11 cellular contexts compared by ENCODE assay signal in genomic region chr3:37836589-37836988, GRCh38.
"Had no signal": no experiment of that assay in that cellular context is flagged by ENCODE, and none has a peak within 500 bp of the region (broad histone marks: within the 10 kb centered on the region; RNA-seq: fewer than 3 reads in every experiment).

No MANE protein-coding gene starts in this region.

- H3K4me1 ChIP-seq: HAP-1 had no signal

- H3K9me3 Mint-ChIP-seq: GM23338, H9, HFFc6 had no signal

- H3K4me1 Mint-ChIP-seq: GM23338 had no signal

- ATAC-seq: GM23338, HCT116 had no signal

- H3K4me2 ChIP-seq: GM23338 had no signal

- H3K27ac ChIP-seq: GM23248 had no signal

- H3K9ac ChIP-seq: GM23248 had no signal

- H3K4me3 Mint-ChIP-seq: GM23338, H9, HFFc6 had no signal

- H2AFZ ChIP-seq: GM23248, GM23338 had no signal

- H3K36me3 ChIP-seq: HAP-1 had no signal

- FAIRE-seq: H1, H54 had no signal

- H3K27ac Mint-ChIP-seq: GM23338, H9, HFFc6 had no signal

- H3K4me3 ChIP-seq: GM23248, GM23338, HAP-1 had no signal

- DNase-seq: GM23248, GOT3, H7, H9, HCEC 1CT, HFFc6 had no signal

- H3K9me3 ChIP-seq: HAP-1 had no signal
